16 cellular contexts compared by ENCODE assay signal in genomic region chr7:74068378-74069085, GRCh38. TPM values are rescaled to one million over a fixed set of nuclear protein-coding genes. Genes with fewer than 3 reads are reported as not detected.
A peak's percentile ranks its signal among the peaks of the same experiment; 100 is the strongest.
DNase-seq lines count a peak whose midpoint lies in the region; ATAC-seq and TF ChIP-seq lines count a peak whose summit lies in the region.
"Had no signal": no experiment of that assay in that cellular context is flagged by ENCODE, and none has a peak within 500 bp of the region (broad histone marks: within the 10 kb centered on the region; RNA-seq: fewer than 3 reads in every experiment).

No MANE protein-coding gene starts in this region.

- H3K9me3 Mint-ChIP-seq in activated CD4-positive, alpha-beta T cell treated with anti-CD3 and anti-CD28 coated beads, Interleukin-2, amount 10 ng/mL, durations not matched to agents 24 days and 14 days = no peaks in the 10 kb centered on the region
- H3K9me3 Mint-ChIP-seq: activated CD4-positive, alpha-beta T cell treated with anti-CD3 and anti-CD28 coated beads, Interleukin-2, amount 10 ng/mL, durations not matched to agents 7 days and 5 days; CD8-positive, alpha-beta memory T cell; H9; T-helper 2 cell treated with Interferon-gamma antibody and Interleukin-4, amounts not matched to agents 5 μg/mL and 100 μg/mL, for 36 hours had no signal

- no peak overlapping the region for H3K18ac ChIP-seq in mesenchymal stem cell (ENCODE audit: low read depth in 1 of 2, low read length in 2 of 2)

- H2BK15ac ChIP-seq in mesenchymal stem cell (ENCODE audit: low read depth, poor library complexity, severe bottlenecking) = no peak overlapping the region

- no peak for DNase-seq in activated CD4-positive, alpha-beta T cell treated with anti-CD3 and anti-CD28 coated beads, Interleukin-2, amount 10 ng/mL, durations not matched to agents 24 days and 14 days
- DNase-seq in activated CD4-positive, alpha-beta T cell treated with anti-CD3 and anti-CD28 coated beads for 1 hour = no peak
- peak in 1 of 2 donors; percentile 72 for DNase-seq in ascending aorta (ENCODE audit: low spot score in 2 of 2)
- DNase-seq in mesenchymal stem cell = no peak
- peak in 1 of 2 donors; percentile 79 for DNase-seq in tibial artery
- no peak for DNase-seq in DMS79 (lab: John Stamatoyannopoulos, UW)
- no peak for DNase-seq in gastrocnemius medialis
- DNase-seq in A673 (ENCODE audit: low spot score) = no peak

- H2AFZ ChIP-seq in mesenchymal stem cell (ENCODE audit: low read depth, low read length) = no peak overlapping the region

- H3K27me3 Mint-ChIP-seq in activated CD4-positive, alpha-beta T cell treated with anti-CD3 and anti-CD28 coated beads, Interleukin-2, amount 10 ng/mL, durations not matched to agents 24 days and 14 days = no peaks in the 10 kb centered on the region
- H3K27me3 Mint-ChIP-seq: activated CD4-positive, alpha-beta T cell treated with anti-CD3 and anti-CD28 coated beads, Interleukin-2, amount 10 ng/mL, durations not matched to agents 7 days and 5 days had no signal

- BruUV-seq in A673 (replicated peaks; lab: Mats Ljungman, UMichigan) = no TSS peak

- H3K23ac ChIP-seq in mesenchymal stem cell (ENCODE audit: low read length in 2 of 2) = no peak overlapping the region

- H2BK12ac ChIP-seq in mesenchymal stem cell (ENCODE audit: low read length in 2 of 2) = no peak overlapping the region

- no peak overlapping the region for H4K91ac ChIP-seq in mesenchymal stem cell (ENCODE audit: low read length)

- peak overlapping the region; percentile 5 for H3K27ac Mint-ChIP-seq in activated CD4-positive, alpha-beta T cell treated with anti-CD3 and anti-CD28 coated beads, Interleukin-2, amount 10 ng/mL, durations not matched to agents 24 days and 14 days
- H3K27ac Mint-ChIP-seq: activated CD4-positive, alpha-beta T cell treated with anti-CD3 and anti-CD28 coated beads, Interleukin-2, amount 10 ng/mL, durations not matched to agents 7 days and 5 days; H9; T-helper 2 cell treated with Interferon-gamma antibody and Interleukin-4, amounts not matched to agents 5 μg/mL and 100 μg/mL, for 36 hours had no signal

- no peaks in the 10 kb centered on the region for H3K4me1 ChIP-seq in ascending aorta
- H3K4me1 ChIP-seq in mesenchymal stem cell (ENCODE audit: control insufficient read depth, insufficient read depth, low read depth, low read length) = no peaks in the 10 kb centered on the region
- no peaks in the 10 kb centered on the region for H3K4me1 ChIP-seq in tibial artery
- no peaks in the 10 kb centered on the region for H3K4me1 ChIP-seq in gastrocnemius medialis
- no peaks in the 10 kb centered on the region for H3K4me1 ChIP-seq in A673 (ENCODE audit: insufficient read depth, low read length, poor library complexity, severe bottlenecking)
- H3K4me1 ChIP-seq: heart right ventricle, psoas muscle had no signal

- H3K14ac ChIP-seq in mesenchymal stem cell (ENCODE audit: low read length in 2 of 2) = no peak overlapping the region

- no peak for ATAC-seq in gastrocnemius medialis

- TF ChIP-seq CTCF in ascending aorta (IDR thresholded peaks at IDR 0.05) = no peak
- TF ChIP-seq CTCF in tibial artery (IDR thresholded peaks at IDR 0.05) = no peak
- no peak for TF ChIP-seq CTCF in gastrocnemius medialis (IDR thresholded peaks at IDR 0.05 in 4 of 5, conservative IDR thresholded peaks at IDR 0.05 in 1 of 5)
- TF ChIP-seq CTCF in A673 (conservative IDR thresholded peaks at IDR 0.05; ENCODE audit: low read depth, low read length) = no peak

- no peak overlapping the region for H3K4ac ChIP-seq in mesenchymal stem cell (ENCODE audit: low read depth in 1 of 2, low read length in 2 of 2)

- intact Hi-C loops in activated CD4-positive, alpha-beta T cell treated with anti-CD3 and anti-CD28 coated beads, Interleukin-2, amount 10 ng/mL, durations not matched to agents 24 days and 14 days (cut with micrococcal nuclease) = loop anchor here (1.0 to 5.0 kb wide), 4 partner anchors 14 to 333 kb away; partner anchors contain the start of genes EIF4H and LIMK1
- intact Hi-C loops in ascending aorta (cut with DNase I) (loop anchor here (2.0 to 5.0 kb wide), 4 partner anchors 26 to 324 kb away; partner anchors contain the start of gene EIF4H), tibial artery (cut with DNase I; ENCODE audit: low total_unique reads) (no loop called here), gastrocnemius medialis (cut with DNase I; ENCODE audit: low total_unique reads) (loop anchor here (1.0 to 5.0 kb wide), 3 partner anchors 114 to 333 kb away; no protein-coding TSS in a partner anchor), A673 (cut with micrococcal nuclease; ENCODE audit: unreplicated experiment) (loop anchor here (5.0 kb wide), 2 partner anchors 119 to 334 kb away; no protein-coding TSS in a partner anchor)

- no peak overlapping the region for H2AK5ac ChIP-seq in mesenchymal stem cell (ENCODE audit: low read length, severe bottlenecking)

- in situ Hi-C loops in gastrocnemius medialis (cut with MboI; ENCODE audit: low sequenced_read_pairs in 4 of 4) = loop anchor here (5.0 to 25.0 kb wide), 3 partner anchors 319 to 336 kb away; no protein-coding TSS in a partner anchor

- no peak overlapping the region for H2BK5ac ChIP-seq in mesenchymal stem cell (ENCODE audit: low read depth, low read length, poor library complexity, severe bottlenecking)

- H3K9ac ChIP-seq in mesenchymal stem cell (ENCODE audit: low read length) = peak overlapping the region; percentile 26

- H3K9me3 ChIP-seq in ascending aorta (no peaks in the 10 kb centered on the region), mesenchymal stem cell (ENCODE audit: control insufficient read depth, low read length) (no peaks in the 10 kb centered on the region), tibial artery (no peaks in the 10 kb centered on the region), gastrocnemius medialis (no peaks in the 10 kb centered on the region), A673 (ENCODE audit: low read depth, low read length, poor library complexity, severe bottlenecking) (no peaks in the 10 kb centered on the region)
- H3K9me3 ChIP-seq: heart right ventricle, neutrophil, psoas muscle had no signal

- no peaks in the 10 kb centered on the region for H3K27me3 ChIP-seq in ascending aorta
- no peaks in the 10 kb centered on the region for H3K27me3 ChIP-seq in mesenchymal stem cell (ENCODE audit: control insufficient read depth in 1 of 2, insufficient read depth in 1 of 2, low read length in 2 of 2)
- H3K27me3 ChIP-seq in tibial artery = no peaks in the 10 kb centered on the region
- H3K27me3 ChIP-seq in gastrocnemius medialis = no peaks in the 10 kb centered on the region
- no peaks in the 10 kb centered on the region for H3K27me3 ChIP-seq in A673 (replicated peaks; ENCODE audit: insufficient read depth, low read depth, low read length, poor library complexity)
- H3K27me3 ChIP-seq: brain microvascular endothelial cell, heart right ventricle, neutrophil had no signal

- WGBS in mesenchymal stem cell = 92% methylated on average over 16 of the region's 20 CpGs

- TF ChIP-seq POLR2A in gastrocnemius medialis (IDR thresholded peaks at IDR 0.05) = no peak

- H3K27ac ChIP-seq in ascending aorta = peak overlapping the region; percentile 50 to 76
- H3K27ac ChIP-seq in mesenchymal stem cell (ENCODE audit: low read length, poor library complexity, severe bottlenecking) = no peak overlapping the region
- H3K27ac ChIP-seq in tibial artery = peak overlapping the region; percentile 53 to 64
- no peak overlapping the region for H3K27ac ChIP-seq in gastrocnemius medialis
- H3K27ac ChIP-seq in A673 (ENCODE audit: low read depth, low read length, poor library complexity, severe bottlenecking) = no peak overlapping the region
- H3K27ac ChIP-seq: brain microvascular endothelial cell, heart right ventricle, neutrophil, psoas muscle had no signal

- H3K36me3 Mint-ChIP-seq in activated CD4-positive, alpha-beta T cell treated with anti-CD3 and anti-CD28 coated beads, Interleukin-2, amount 10 ng/mL, durations not matched to agents 24 days and 14 days (ENCODE audit: low read depth) = no peaks in the 10 kb centered on the region
- H3K36me3 Mint-ChIP-seq: CD8-positive, alpha-beta memory T cell had no signal

- CTCF ChIA-PET in A673 (lab: Charles Lee) = no interaction called here

- H3K4me1 Mint-ChIP-seq in activated CD4-positive, alpha-beta T cell treated with anti-CD3 and anti-CD28 coated beads, Interleukin-2, amount 10 ng/mL, durations not matched to agents 24 days and 14 days = peaks cover 7% of the 10 kb centered on the region
- H3K4me1 Mint-ChIP-seq: activated CD4-positive, alpha-beta T cell treated with anti-CD3 and anti-CD28 coated beads, Interleukin-2, amount 10 ng/mL, durations not matched to agents 7 days and 5 days; CD8-positive, alpha-beta memory T cell had no signal

- POLR2A ChIA-PET in A673 (lab: Charles Lee; ENCODE audit: low non-redundant PET) = no interaction called here

- no peak overlapping the region for H3K4me3 Mint-ChIP-seq in activated CD4-positive, alpha-beta T cell treated with anti-CD3 and anti-CD28 coated beads, Interleukin-2, amount 10 ng/mL, durations not matched to agents 24 days and 14 days
- H3K4me3 Mint-ChIP-seq: activated CD4-positive, alpha-beta T cell treated with anti-CD3 and anti-CD28 coated beads, Interleukin-2, amount 10 ng/mL, durations not matched to agents 7 days and 5 days; H9; T-helper 2 cell treated with Interferon-gamma antibody and Interleukin-4, amounts not matched to agents 5 μg/mL and 100 μg/mL, for 36 hours had no signal

- peaks cover 42 to 52% of the 10 kb centered on the region in 2 donors for H3K36me3 ChIP-seq in ascending aorta
- H3K36me3 ChIP-seq in mesenchymal stem cell (ENCODE audit: control insufficient read depth in 1 of 2, insufficient read depth in 2 of 2, low read depth in 1 of 2, low read length in 2 of 2) = peaks cover 0 to 3% of the 10 kb centered on the region in 2 experiments
- H3K36me3 ChIP-seq in tibial artery = peaks cover 27 to 51% (median 42%) of the 10 kb centered on the region in 3 donors
- no peaks in the 10 kb centered on the region for H3K36me3 ChIP-seq in gastrocnemius medialis
- no peaks in the 10 kb centered on the region for H3K36me3 ChIP-seq in A673 (ENCODE audit: insufficient read depth, low read length, poor library complexity, severe bottlenecking)
- H3K36me3 ChIP-seq: brain microvascular endothelial cell, neutrophil had no signal

- no peak overlapping the region for H3K4me2 ChIP-seq in mesenchymal stem cell (ENCODE audit: low read length, poor library complexity, severe bottlenecking)

- no peaks in the 10 kb centered on the region for H3K79me1 ChIP-seq in mesenchymal stem cell (replicated peaks; ENCODE audit: low read length, poor library complexity, severe bottlenecking)

- no peak overlapping the region for H2BK120ac ChIP-seq in mesenchymal stem cell (ENCODE audit: low read depth, low read length)

- H4K8ac ChIP-seq in mesenchymal stem cell (ENCODE audit: low read length) = no peak overlapping the region

- H3K4me3 ChIP-seq in ascending aorta = no peak overlapping the region
- no peak overlapping the region for H3K4me3 ChIP-seq in mesenchymal stem cell (ENCODE audit: insufficient read depth in 1 of 2, low read depth in 1 of 2, low read length in 2 of 2)
- H3K4me3 ChIP-seq in tibial artery = no peak overlapping the region
- H3K4me3 ChIP-seq in gastrocnemius medialis = no peak overlapping the region
- no peak overlapping the region for H3K4me3 ChIP-seq in A673 (ENCODE audit: low read depth, low read length, poor library complexity, severe bottlenecking)
- H3K4me3 ChIP-seq: heart right ventricle, psoas muscle had no signal

RNA-seq across cellular contexts. Expression of gene LIMK1, which starts 15.1 kb away (rescaled TPM):
- total RNA-seq in activated CD4-positive, alpha-beta T cell treated with anti-CD3 and anti-CD28 coated beads, Interleukin-2, amount 10 ng/mL, durations not matched to agents 24 days and 14 days = 25.3 and 26.3 TPM in 2 replicates
- total RNA-seq in ascending aorta = 30.0 TPM
- 54.8 TPM for polyA plus RNA-seq in mesenchymal stem cell (2013, experiment 1 of 2)
- polyA plus RNA-seq in mesenchymal stem cell (2013, experiment 2 of 2) = 54.9 TPM
- 10 to 100 TPM; 15.3 to 56.4 (median 23.3) TPM for total RNA-seq in gastrocnemius medialis
- total RNA-seq in A673 (2021) = 59.3 and 60.2 TPM in 2 replicates

RNA-seq across cellular contexts. Expression of gene ELN, which starts 40.6 kb away (rescaled TPM):
- total RNA-seq in activated CD4-positive, alpha-beta T cell treated with anti-CD3 and anti-CD28 coated beads, Interleukin-2, amount 10 ng/mL, durations not matched to agents 24 days and 14 days = not detected in 2 replicates
- total RNA-seq in ascending aorta (395 TPM), gastrocnemius medialis (10 to 100 TPM in 1 of 4 donors, 1 to 10 TPM in 3; 5.3 to 14.8 (median 6.9) TPM), A673 (2021) (47.6 and 65.9 TPM in 2 replicates)
- 0.18 TPM for polyA plus RNA-seq in mesenchymal stem cell (2013, experiment 1 of 2)
- 0.11 TPM for polyA plus RNA-seq in mesenchymal stem cell (2013, experiment 2 of 2)
- total RNA-seq: activated CD4-positive, alpha-beta T cell treated with anti-CD3 and anti-CD28 coated beads, Interleukin-2, amount 10 ng/mL, durations not matched to agents 7 days and 5 days; CD8-positive, alpha-beta memory T cell had no signal
- polyA plus RNA-seq: CD8-positive, alpha-beta memory T cell had no signal

Comparison
In these comparisons a context has a peak if more than half of its experiments do, and no peak if none do; other contexts are left out.
1. H3K27ac ChIP-seq: peak in ascending aorta (2 of 2) and tibial artery (2 of 2); none in mesenchymal stem cell (single experiment), gastrocnemius medialis (0 of 4) and A673 (single experiment).